31 cellular contexts compared by ENCODE assay signal in the genomic region with DNA sequence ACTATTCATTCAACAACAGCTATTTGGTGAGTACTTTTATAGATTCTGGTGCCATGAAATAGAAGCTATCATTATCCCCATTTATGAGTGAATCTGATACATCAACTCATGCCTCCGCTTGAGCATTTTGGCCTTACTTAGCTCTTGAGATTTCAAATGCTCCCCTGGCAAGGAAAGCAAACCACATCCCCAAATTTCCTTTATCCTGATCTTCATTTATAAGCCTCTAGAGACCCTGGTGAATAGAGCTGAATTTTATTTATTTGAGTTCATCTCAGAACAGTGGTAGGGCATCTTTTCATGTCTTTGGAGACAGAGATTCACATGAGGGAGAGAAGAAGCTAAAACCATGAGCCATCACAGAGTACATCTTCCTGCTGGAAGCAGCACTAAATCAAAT.
"Had no signal": no experiment of that assay in that cellular context is flagged by ENCODE, and none has a peak within 500 bp of the region (broad histone marks: within the 10 kb centered on the region; RNA-seq: fewer than 3 reads in every experiment).

No MANE protein-coding gene starts in this region.

- H3K36me3 Mint-ChIP-seq: activated CD8-positive, alpha-beta memory T cell treated with anti-CD3 and anti-CD28 coated beads, Interleukin-2, amount 10 ng/mL, durations not matched to agents 7 days and 5 days; brain; WTC11 had no signal

- H2AFZ ChIP-seq: hepatocyte had no signal

- H3K4me1 ChIP-seq: colonic mucosa, pancreas, prostate gland had no signal

- H3K9me3 ChIP-seq: ascending aorta, colonic mucosa, gastroesophageal sphincter, left ventricle myocardium inferior, mucosa of descending colon, pancreas, prostate gland, suprapubic skin, transverse colon had no signal

- H3K4me1 Mint-ChIP-seq: neural crest cell had no signal

- H3K27me3 Mint-ChIP-seq: activated CD8-positive, alpha-beta memory T cell treated with anti-CD3 and anti-CD28 coated beads, Interleukin-2, amount 10 ng/mL, durations not matched to agents 7 days and 5 days; activated naive CD8-positive, alpha-beta T cell treated with anti-CD3 and anti-CD28 coated beads for 36 hours; brain had no signal

- H3K79me2 ChIP-seq: hepatocyte had no signal

- DNase-seq: activated CD8-positive, alpha-beta memory T cell treated with anti-CD3 and anti-CD28 coated beads, Interleukin-2, amount 10 ng/mL, durations not matched to agents 7 days and 5 days; activated CD8-positive, alpha-beta T cell treated with anti-CD3 and anti-CD28 coated beads, Interleukin-2, amount 10 ng/mL, durations not matched to agents 7 days and 5 days; activated naive CD4-positive, alpha-beta T cell treated with Interleukin-2 at 50 U/mL for 16 hours; activated naive CD8-positive, alpha-beta T cell treated with anti-CD3 and anti-CD28 coated beads for 36 hours; activated T-cell treated with anti-CD3 and anti-CD28 coated beads, Interleukin-2, amount 50 U/mL, for 72 hours; cerebellar nuclear complex; colonic mucosa; effector CD8-positive, alpha-beta T cell; islet precursor cell; left ventricle myocardium inferior; mucosa of descending colon; nucleus accumbens; pancreas; retina; small intestine; stimulated activated CD4-positive, alpha-beta T cell treated with anti-CD3 and anti-CD28 coated beads, Interleukin-4, amount 100 ng/mL, for 4 hours; stimulated activated CD8-positive, alpha-beta memory T cell treated with anti-CD3 and anti-CD28 coated beads, Interleukin-4, amount 100 ng/mL, for 48 hours; stimulated activated naive CD4-positive, alpha-beta T cell; T-helper 2 cell; transverse colon had no signal

- H3K27ac ChIP-seq: ascending aorta, cardiac muscle cell, colonic mucosa, gastroesophageal sphincter, hepatocyte, left ventricle myocardium inferior, pancreas, prostate gland, suprapubic skin, transverse colon had no signal

- H3K36me3 ChIP-seq: ascending aorta, cardiac muscle cell, colonic mucosa, gastroesophageal sphincter, left ventricle myocardium inferior, pancreas, prostate gland, suprapubic skin, transverse colon had no signal

- H3K4me2 ChIP-seq: hepatocyte had no signal

- FAIRE-seq: pancreas, small intestine had no signal

- ATAC-seq: activated CD8-positive, alpha-beta memory T cell treated with anti-CD3 and anti-CD28 coated beads, Interleukin-2, amount 10 ng/mL, durations not matched to agents 7 days and 5 days; activated CD8-positive, alpha-beta T cell treated with anti-CD3 and anti-CD28 coated beads, Interleukin-2, amount 10 ng/mL, durations not matched to agents 7 days and 5 days; activated T-cell treated with anti-CD3 and anti-CD28 coated beads, Interleukin-2, amount 50 U/mL, for 72 hours; gastroesophageal sphincter; mucosa of descending colon; pancreas; sciatic nerve; WTC11 had no signal

- H3K4me3 ChIP-seq: ascending aorta, cardiac muscle cell, colonic mucosa, gastroesophageal sphincter, hepatocyte, left ventricle myocardium inferior, lung, mucosa of descending colon, pancreas, prostate gland, suprapubic skin, transverse colon had no signal

- H3K9me3 Mint-ChIP-seq: activated naive CD8-positive, alpha-beta T cell treated with anti-CD3 and anti-CD28 coated beads for 36 hours; activated T-cell treated with anti-CD3 and anti-CD28 coated beads, Interleukin-2, amount 50 U/mL, for 72 hours; brain; neural crest cell; WTC11 had no signal

- H3K27me3 ChIP-seq: ascending aorta, cardiac muscle cell, colonic mucosa, gastroesophageal sphincter, hepatocyte, pancreas, suprapubic skin, transverse colon had no signal

- H3K27ac Mint-ChIP-seq: activated CD8-positive, alpha-beta memory T cell treated with anti-CD3 and anti-CD28 coated beads, Interleukin-2, amount 10 ng/mL, durations not matched to agents 7 days and 5 days; activated CD8-positive, alpha-beta T cell treated with anti-CD3 and anti-CD28 coated beads, Interleukin-2, amount 10 ng/mL, durations not matched to agents 7 days and 5 days; activated naive CD8-positive, alpha-beta T cell treated with anti-CD3 and anti-CD28 coated beads for 36 hours; activated T-cell treated with anti-CD3 and anti-CD28 coated beads, Interleukin-2, amount 50 U/mL, for 72 hours; brain; WTC11 had no signal

- H3K4me3 Mint-ChIP-seq: activated CD8-positive, alpha-beta memory T cell treated with anti-CD3 and anti-CD28 coated beads, Interleukin-2, amount 10 ng/mL, durations not matched to agents 7 days and 5 days; activated CD8-positive, alpha-beta T cell treated with anti-CD3 and anti-CD28 coated beads, Interleukin-2, amount 10 ng/mL, durations not matched to agents 7 days and 5 days; activated naive CD8-positive, alpha-beta T cell treated with anti-CD3 and anti-CD28 coated beads for 36 hours; activated T-cell treated with anti-CD3 and anti-CD28 coated beads, Interleukin-2, amount 50 U/mL, for 72 hours; brain; neural crest cell; WTC11 had no signal
